ENCODE assay signal across 31 cellular contexts in genomic region chr3:7867587-7867986, GRCh38.
"Had no signal": no experiment of that assay in that cellular context is flagged by ENCODE, and none has a peak within 500 bp of the region (broad histone marks: within the 10 kb centered on the region; RNA-seq: fewer than 3 reads in every experiment).

No MANE protein-coding gene starts in this region.

- DNase-seq: activated CD4-positive, alpha-beta T cell treated with anti-CD3 and anti-CD28 coated beads for 1 hour; activated CD4-positive, alpha-beta T cell treated with anti-CD3 and anti-CD28 coated beads for 48 hours; activated CD4-positive, CD25-positive, alpha-beta regulatory T cell; activated CD8-positive, alpha-beta T cell treated with anti-CD3 and anti-CD28 coated beads for 36 hours; activated effector memory CD4-positive, alpha-beta T cell treated with Interleukin-2 at 50 U/mL for 16 hours; activated naive CD8-positive, alpha-beta T cell treated with anti-CD3 and anti-CD28 coated beads, Interleukin-2, amount 50 U/mL, for 24 hours; activated T-cell treated with anti-CD3 and anti-CD28 coated beads, Interleukin-2, amount 50 U/mL, for 24 hours; aorta; brain microvascular endothelial cell; central memory CD4-positive, alpha-beta T cell; MM.1S; MV-4-11; NCI-H1092; NCI-H146; NCI-H187; NCI-H2029 treated with DMSO at 0.1 percent for 48 hours; NCI-H2107; NCI-H2171; NCI-H510A; NCI-H526; NCI-H748 treated with DMSO at 0.1 percent for 48 hours; NK-92 treated with Interleukin-12 subunit alpha and Interleukin-12 subunit beta, amount 100 ng/mL, for 24 hours; PC-9; SIG-M5; T-helper 1 cell; T1000; WERI-Rb-1 had no signal

- H3K4me3 Mint-ChIP-seq: activated CD8-positive, alpha-beta T cell treated with anti-CD3 and anti-CD28 coated beads for 36 hours; activated naive CD8-positive, alpha-beta T cell treated with anti-CD3 and anti-CD28 coated beads, Interleukin-2, amount 50 U/mL, for 24 hours; activated T-cell treated with anti-CD3 and anti-CD28 coated beads, Interleukin-2, amount 50 U/mL, for 24 hours; activated T-helper 1 cell treated with anti-CD3 and anti-CD28 coated beads, Interleukin-12 subunit alpha, Interleukin-12 subunit beta, Interleukin-2, Interleukin-4 antibody, amounts not matched to agents 30 ng/mL and 10 ng/mL and 1 ng/mL, durations not matched to agents 14 hours and 24 hours and 36 hours; dendritic cell treated with granulocyte-macrophage colony-stimulating factor and Interleukin-4, amounts not matched to agents 40 ng/mL and 50 ng/mL, for 4 days had no signal

- H3K27ac Mint-ChIP-seq: activated CD8-positive, alpha-beta T cell treated with anti-CD3 and anti-CD28 coated beads for 36 hours; activated naive CD8-positive, alpha-beta T cell treated with anti-CD3 and anti-CD28 coated beads, Interleukin-2, amount 50 U/mL, for 24 hours; activated T-cell treated with anti-CD3 and anti-CD28 coated beads, Interleukin-2, amount 50 U/mL, for 24 hours; activated T-helper 1 cell treated with anti-CD3 and anti-CD28 coated beads, Interleukin-12 subunit alpha, Interleukin-12 subunit beta, Interleukin-2, Interleukin-4 antibody, amounts not matched to agents 30 ng/mL and 10 ng/mL and 1 ng/mL, durations not matched to agents 14 hours and 24 hours and 36 hours; dendritic cell treated with granulocyte-macrophage colony-stimulating factor and Interleukin-4, amounts not matched to agents 40 ng/mL and 50 ng/mL, for 4 days had no signal

- ATAC-seq: activated CD8-positive, alpha-beta T cell treated with anti-CD3 and anti-CD28 coated beads for 36 hours; activated naive CD8-positive, alpha-beta T cell treated with anti-CD3 and anti-CD28 coated beads, Interleukin-2, amount 50 U/mL, for 24 hours; Right ventricle myocardium inferior; SK-N-SH treated with all-trans-retinoic acid at 6 μM for 48 hours had no signal

- H3K27me3 Mint-ChIP-seq: activated CD8-positive, alpha-beta T cell treated with anti-CD3 and anti-CD28 coated beads for 36 hours; activated naive CD8-positive, alpha-beta T cell treated with anti-CD3 and anti-CD28 coated beads, Interleukin-2, amount 50 U/mL, for 24 hours; activated T-cell treated with anti-CD3 and anti-CD28 coated beads, Interleukin-2, amount 50 U/mL, for 24 hours; dendritic cell treated with granulocyte-macrophage colony-stimulating factor and Interleukin-4, amounts not matched to agents 40 ng/mL and 50 ng/mL, for 4 days had no signal
